Comparison of ENCODE assay signal across 1 cellular context in genomic region chr2:27134781-27135470, GRCh38.
TF ChIP-seq lines count a peak whose summit lies in the region.

No MANE protein-coding gene starts in this region.

TF ChIP-seq in IMR-90, 13 proteins besides CTCF, POLR2A, EP300 and RAD21:
- TF ChIP-seq MAFK (IDR thresholded peaks at IDR 0.05; ENCODE audit: low read depth, low read length), result no peak
- TF ChIP-seq CEBPB (IDR thresholded peaks at IDR 0.05; ENCODE audit: low read depth, low read length), result no peak
- no peak for TF ChIP-seq ELK1 (IDR thresholded peaks at IDR 0.05; ENCODE audit: borderline replicate concordance, low read depth, low read length)
- no peak for TF ChIP-seq NFE2L2 (IDR thresholded peaks at IDR 0.05; ENCODE audit: low read depth, low read length)
- TF ChIP-seq MAZ (IDR thresholded peaks at IDR 0.05; ENCODE audit: borderline replicate concordance, low read depth, low read length), result no peak
- TF ChIP-seq MXI1 (IDR thresholded peaks at IDR 0.05; ENCODE audit: borderline replicate concordance, low read depth, low read length), result no peak
- TF ChIP-seq RCOR1 (IDR thresholded peaks at IDR 0.05; ENCODE audit: insufficient replicate concordance, low read length), result no peak
- no peak for TF ChIP-seq CHD1 (IDR thresholded peaks at IDR 0.05; ENCODE audit: low read depth, low read length)
